ENCODE assay signal across 1 cellular context in the genomic region with DNA sequence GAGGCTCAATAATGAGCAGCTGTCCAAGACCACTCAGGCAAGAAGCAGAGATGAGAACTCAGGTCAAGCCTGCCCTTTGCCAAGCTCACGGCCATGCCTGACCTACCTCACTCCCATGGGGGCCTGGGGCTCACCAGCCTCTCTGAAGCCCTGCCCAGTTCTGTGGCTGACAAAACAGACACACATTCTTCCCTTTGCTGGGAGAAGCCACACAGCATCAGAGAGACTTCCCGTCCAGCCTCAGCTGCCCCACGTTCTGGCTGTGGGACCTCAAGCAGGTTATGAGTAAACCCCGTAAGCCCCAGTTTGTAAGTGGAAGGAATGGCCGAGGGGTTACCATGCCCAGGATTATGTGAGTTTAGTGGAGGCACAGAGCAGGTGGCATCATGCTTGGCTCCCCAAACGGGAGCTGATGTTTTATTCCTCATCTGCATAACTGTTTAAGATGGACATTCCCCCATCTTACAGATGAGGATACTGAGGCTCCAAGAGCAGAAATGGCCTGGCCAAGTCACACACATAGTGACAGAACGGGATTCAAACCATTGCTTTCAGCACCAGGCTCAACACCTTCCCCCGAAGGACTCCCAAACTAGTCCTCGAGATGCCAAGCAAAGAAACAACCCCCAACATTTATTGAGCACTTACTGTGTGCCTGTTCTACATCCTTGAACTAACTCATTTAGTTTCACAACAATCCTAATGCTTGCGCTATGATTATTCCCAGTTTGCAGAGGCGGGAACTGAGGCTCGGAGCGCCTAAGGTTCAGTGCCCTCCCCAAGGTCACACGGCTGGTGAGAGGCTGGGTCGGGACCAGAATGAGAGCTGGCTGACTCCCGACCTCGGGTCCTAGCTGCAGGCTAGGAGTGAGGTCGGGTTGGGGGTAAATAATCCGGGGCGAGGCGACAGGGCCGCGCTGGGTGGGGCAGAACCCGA.
TF ChIP-seq lines count a peak whose summit lies in the region.

No MANE protein-coding gene starts in this region.

TF ChIP-seq in HEK293, 187 proteins besides CTCF, POLR2A, EP300 and RAD21 (continued from another document):
- TF ChIP-seq ZNF664 (tag by site-specific recombination; IDR thresholded peaks at IDR 0.05) (peak; percentile 100), ZEB2 (tag by site-specific recombination; IDR thresholded peaks at IDR 0.05) (no peak)
- TF ChIP-seq, protein P1, sequence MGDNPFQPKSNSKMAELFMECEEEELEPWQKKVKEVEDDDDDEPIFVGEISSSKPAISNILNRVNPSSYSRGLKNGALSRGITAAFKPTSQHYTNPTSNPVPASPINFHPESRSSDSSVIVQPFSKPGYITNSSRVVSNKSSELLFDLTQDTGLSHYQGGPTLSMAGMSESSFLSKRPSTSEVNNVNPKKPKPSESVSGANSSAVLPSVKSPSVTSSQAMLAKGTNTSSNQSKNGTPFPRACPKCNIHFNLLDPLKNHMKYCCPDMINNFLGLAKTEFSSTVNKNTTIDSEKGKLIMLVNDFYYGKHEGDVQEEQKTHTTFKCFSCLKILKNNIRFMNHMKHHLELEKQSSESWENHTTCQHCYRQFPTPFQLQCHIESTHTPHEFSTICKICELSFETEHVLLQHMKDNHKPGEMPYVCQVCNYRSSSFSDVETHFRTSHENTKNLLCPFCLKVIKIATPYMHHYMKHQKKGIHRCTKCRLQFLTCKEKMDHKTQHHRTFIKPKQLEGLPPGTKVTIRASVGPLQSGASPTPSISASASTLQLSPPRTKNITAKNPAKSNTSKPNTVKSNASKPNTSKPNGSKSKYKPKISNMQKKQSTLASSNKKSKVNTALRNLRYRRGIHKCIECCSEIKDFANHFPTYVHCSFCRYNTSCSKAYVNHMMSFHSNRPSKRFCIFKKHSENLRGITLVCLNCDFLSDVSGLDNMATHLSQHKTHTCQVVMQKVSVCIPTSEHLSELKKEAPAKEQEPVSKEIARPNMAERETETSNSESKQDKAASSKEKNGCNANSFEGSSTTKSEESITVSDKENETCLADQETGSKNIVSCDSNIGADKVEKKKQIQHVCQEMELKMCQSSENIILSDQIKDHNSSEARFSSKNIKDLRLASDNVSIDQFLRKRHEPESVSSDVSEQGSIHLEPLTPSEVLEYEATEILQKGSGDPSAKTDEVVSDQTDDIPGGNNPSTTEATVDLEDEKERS (tag by site-specific recombination; IDR thresholded peaks at IDR 0.05): 0 out of 2 replicates have a peak, but pooled peaks have one; percentile 16
